ENCODE assay signal across 9 cellular contexts in genomic region chr13:25738342-25738771, GRCh38.
A peak's percentile ranks its signal among the peaks of the same experiment; 100 is the strongest.
DNase-seq lines count a peak whose midpoint lies in the region; FAIRE-seq and TF ChIP-seq lines count a peak whose summit lies in the region.
"Had no signal": no experiment of that assay in that cellular context is flagged by ENCODE, and none has a peak within 500 bp of the region (broad histone marks: within the 10 kb centered on the region; RNA-seq: fewer than 3 reads in every experiment).

No MANE protein-coding gene starts in this region.

- H3K9me3 Mint-ChIP-seq in activated CD4-positive, alpha-beta T cell treated with anti-CD3 and anti-CD28 coated beads, Interleukin-2, amount 10 ng/mL, durations not matched to agents 24 days and 14 days, result peaks cover 13% of the 10 kb centered on the region
- no peaks in the 10 kb centered on the region for H3K9me3 Mint-ChIP-seq in activated CD4-positive, alpha-beta T cell treated with anti-CD3 and anti-CD28 coated beads, Interleukin-2, amount 10 ng/mL, durations not matched to agents 7 days and 5 days
- H3K9me3 Mint-ChIP-seq in chondrocyte (ENCODE audit: low read depth), result no peaks in the 10 kb centered on the region
- H3K9me3 Mint-ChIP-seq: activated B cell treated with CpG ODN at 0.5 μM for 24 hours had no signal

- H3K27ac ChIP-seq in small intestine (ENCODE audit: low read depth in 1 of 2, low read length in 1 of 2), result no peak overlapping the region

- peaks cover 5% of the 10 kb centered on the region for H3K27me3 Mint-ChIP-seq in activated CD4-positive, alpha-beta T cell treated with anti-CD3 and anti-CD28 coated beads, Interleukin-2, amount 10 ng/mL, durations not matched to agents 24 days and 14 days
- H3K27me3 Mint-ChIP-seq in activated CD4-positive, alpha-beta T cell treated with anti-CD3 and anti-CD28 coated beads, Interleukin-2, amount 10 ng/mL, durations not matched to agents 7 days and 5 days, result peaks cover 2% of the 10 kb centered on the region
- no peaks in the 10 kb centered on the region for H3K27me3 Mint-ChIP-seq in chondrocyte (ENCODE audit: low read depth)
- H3K27me3 Mint-ChIP-seq: activated B cell treated with CpG ODN at 0.5 μM for 24 hours had no signal

- no peak overlapping the region for H3K4me3 ChIP-seq in small intestine (ENCODE audit: low read depth in 1 of 2, low read length in 2 of 2)

- WGBS in small intestine, 3 donors, result 46 to 71% (median 60%) methylated on average over 1 of the region's 1 CpG

- no peaks in the 10 kb centered on the region for H3K36me3 ChIP-seq in small intestine (ENCODE audit: control insufficient read depth in 2 of 2, insufficient read depth in 2 of 2, low read length in 2 of 2)

- CTCF ChIA-PET in activated CD4-positive, alpha-beta T cell treated with anti-CD3 and anti-CD28 coated beads, Interleukin-2, amount 10 ng/mL, durations not matched to agents 7 days and 5 days (lab: Charles Lee), result no interaction called here

- H3K36me3 Mint-ChIP-seq in activated CD4-positive, alpha-beta T cell treated with anti-CD3 and anti-CD28 coated beads, Interleukin-2, amount 10 ng/mL, durations not matched to agents 24 days and 14 days (ENCODE audit: low read depth), result peaks cover 2% of the 10 kb centered on the region
- H3K36me3 Mint-ChIP-seq in activated CD4-positive, alpha-beta T cell treated with anti-CD3 and anti-CD28 coated beads, Interleukin-2, amount 10 ng/mL, durations not matched to agents 7 days and 5 days (ENCODE audit: low read depth), result no peaks in the 10 kb centered on the region
- H3K36me3 Mint-ChIP-seq in chondrocyte (ENCODE audit: low read depth), result no peaks in the 10 kb centered on the region

- FAIRE-seq in small intestine (lab: Jason Lieb, UNC), result no peak

- no peaks in the 10 kb centered on the region for H3K27me3 ChIP-seq in small intestine (ENCODE audit: control insufficient read depth in 2 of 2, insufficient read depth in 2 of 2, low read length in 2 of 2)

- H3K9me3 ChIP-seq in small intestine (ENCODE audit: control insufficient read depth, low read depth), result no peaks in the 10 kb centered on the region

- no peak for TF ChIP-seq CTCF in chondrocyte (IDR thresholded peaks at IDR 0.05)

- peak overlapping the region; percentile 3 for H3K27ac Mint-ChIP-seq in activated CD4-positive, alpha-beta T cell treated with anti-CD3 and anti-CD28 coated beads, Interleukin-2, amount 10 ng/mL, durations not matched to agents 24 days and 14 days
- H3K27ac Mint-ChIP-seq in activated CD4-positive, alpha-beta T cell treated with anti-CD3 and anti-CD28 coated beads, Interleukin-2, amount 10 ng/mL, durations not matched to agents 7 days and 5 days, result no peak overlapping the region
- peak overlapping the region; percentile 85 for H3K27ac Mint-ChIP-seq in chondrocyte (ENCODE audit: unreplicated experiment)
- H3K27ac Mint-ChIP-seq: activated B cell treated with CpG ODN at 0.5 μM for 24 hours had no signal

- POLR2A ChIA-PET in activated CD4-positive, alpha-beta T cell treated with anti-CD3 and anti-CD28 coated beads, Interleukin-2, amount 10 ng/mL, durations not matched to agents 7 days and 5 days (lab: Charles Lee), result no interaction called here

- H3K4me1 Mint-ChIP-seq in activated CD4-positive, alpha-beta T cell treated with anti-CD3 and anti-CD28 coated beads, Interleukin-2, amount 10 ng/mL, durations not matched to agents 24 days and 14 days, result peaks cover 21% of the 10 kb centered on the region
- peaks cover 10% of the 10 kb centered on the region for H3K4me1 Mint-ChIP-seq in activated CD4-positive, alpha-beta T cell treated with anti-CD3 and anti-CD28 coated beads, Interleukin-2, amount 10 ng/mL, durations not matched to agents 7 days and 5 days
- H3K4me1 Mint-ChIP-seq in chondrocyte (ENCODE audit: low read depth), result peaks cover 51% of the 10 kb centered on the region
- H3K4me1 Mint-ChIP-seq: activated B cell treated with CpG ODN at 0.5 μM for 24 hours had no signal

- intact Hi-C loops in activated CD4-positive, alpha-beta T cell treated with anti-CD3 and anti-CD28 coated beads, Interleukin-2, amount 10 ng/mL, durations not matched to agents 24 days and 14 days (cut with micrococcal nuclease), result no loop called here

- H3K4me1 ChIP-seq in small intestine (ENCODE audit: control insufficient read depth in 2 of 2, insufficient read depth in 1 of 2, low read depth in 1 of 2, low read length in 1 of 2), result no peaks in the 10 kb centered on the region

- DNase-seq in activated CD4-positive, alpha-beta T cell treated with anti-CD3 and anti-CD28 coated beads, Interleukin-2, amount 10 ng/mL, durations not matched to agents 24 days and 14 days, result peak; percentile 57
- no peak for DNase-seq in activated CD4-positive, alpha-beta T cell treated with anti-CD3 and anti-CD28 coated beads, Interleukin-2, amount 10 ng/mL, durations not matched to agents 7 days and 5 days
- DNase-seq in NCI-H345 treated with DMSO at 0.1 percent for 48 hours (lab: John Stamatoyannopoulos, UW; ENCODE audit: unreplicated experiment), result peak; percentile 83
- no peak for DNase-seq in chondrocyte (ENCODE audit: low spot score)
- DNase-seq in small intestine, result peak; percentile 12
- DNase-seq in globus pallidus (ENCODE audit: low spot score), result no peak
- no peak for DNase-seq in NCI-H774 (lab: John Stamatoyannopoulos, UW)
- DNase-seq in stimulated activated CD4-positive, alpha-beta T cell treated with anti-CD3 and anti-CD28 coated beads, Interleukin-4, amount 100 ng/mL, for 4 hours, result no peak
- DNase-seq: activated B cell treated with CpG ODN at 0.5 μM for 24 hours had no signal

- H3K4me3 Mint-ChIP-seq in activated CD4-positive, alpha-beta T cell treated with anti-CD3 and anti-CD28 coated beads, Interleukin-2, amount 10 ng/mL, durations not matched to agents 24 days and 14 days, result peak overlapping the region; percentile 18
- no peak overlapping the region for H3K4me3 Mint-ChIP-seq in activated CD4-positive, alpha-beta T cell treated with anti-CD3 and anti-CD28 coated beads, Interleukin-2, amount 10 ng/mL, durations not matched to agents 7 days and 5 days
- peak overlapping the region; percentile 8 for H3K4me3 Mint-ChIP-seq in chondrocyte (ENCODE audit: unreplicated experiment)
- H3K4me3 Mint-ChIP-seq: activated B cell treated with CpG ODN at 0.5 μM for 24 hours had no signal

Comparison
In these comparisons a context has a peak if more than half of its experiments do, and no peak if none do; other contexts are left out.
1. DNase-seq: peak in activated CD4-positive, alpha-beta T cell treated with anti-CD3 and anti-CD28 coated beads, Interleukin-2, amount 10 ng/mL, durations not matched to agents 24 days and 14 days (single experiment), NCI-H345 treated with DMSO at 0.1 percent for 48 hours (single experiment) and small intestine (single experiment); none in activated CD4-positive, alpha-beta T cell treated with anti-CD3 and anti-CD28 coated beads, Interleukin-2, amount 10 ng/mL, durations not matched to agents 7 days and 5 days (single experiment), chondrocyte (single experiment), globus pallidus (single experiment), NCI-H774 (single experiment) and stimulated activated CD4-positive, alpha-beta T cell treated with anti-CD3 and anti-CD28 coated beads, Interleukin-4, amount 100 ng/mL, for 4 hours (0 of 2).